26 cellular contexts compared by ENCODE assay signal in the genomic region with DNA sequence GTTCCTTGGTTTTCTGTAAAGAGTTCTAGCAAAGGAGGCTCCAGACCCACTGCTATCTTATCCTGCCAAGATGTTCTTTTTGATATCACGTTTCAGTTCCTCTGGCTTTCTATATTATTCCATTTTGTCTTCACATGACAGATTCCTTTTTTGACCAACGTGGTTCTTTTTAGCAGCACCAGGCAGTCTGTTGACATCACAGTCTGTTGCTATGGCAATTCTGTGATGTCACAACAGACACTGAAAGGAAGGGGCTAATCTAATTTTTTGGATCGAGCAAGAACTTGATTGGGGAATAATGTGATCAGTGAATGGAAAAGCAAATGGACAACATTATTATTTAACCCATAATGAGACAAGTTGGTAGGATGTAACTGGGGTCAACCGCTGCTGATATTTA.
A peak's percentile ranks its signal among the peaks of the same experiment; 100 is the strongest.
DNase-seq lines count a peak whose midpoint lies in the region; ATAC-seq and TF ChIP-seq lines count a peak whose summit lies in the region.
"Had no signal": no experiment of that assay in that cellular context is flagged by ENCODE, and none has a peak within 500 bp of the region (broad histone marks: within the 10 kb centered on the region; RNA-seq: fewer than 3 reads in every experiment).

No MANE protein-coding gene starts in this region.

- no peak for TF ChIP-seq CTCF in endothelial cell (IDR thresholded peaks at IDR 0.05; ENCODE audit: unreplicated experiment)
- TF ChIP-seq CTCF in mesothelial cell of epicardium (IDR thresholded peaks at IDR 0.05; ENCODE audit: unreplicated experiment) = no peak

- H3K36me3 Mint-ChIP-seq in endothelial cell (ENCODE audit: low read depth, unreplicated experiment) (no peaks in the 10 kb centered on the region), mesothelial cell of epicardium (peaks cover 5% of the 10 kb centered on the region)
- H3K36me3 Mint-ChIP-seq in activated T-helper 17 cell treated with anti-CD3 and anti-CD28 coated beads, Interleukin-2, amount 50 U/mL, for 72 hours (ENCODE audit: low read depth) = no peaks in the 10 kb centered on the region
- H3K36me3 Mint-ChIP-seq: activated naive CD4-positive, alpha-beta T cell treated with anti-CD3 and anti-CD28 coated beads, Interleukin-2, amount 50 U/mL, for 24 hours; CD14-positive monocyte; natural killer cell treated with Interleukin-12 subunit alpha and Interleukin-12 subunit beta and Interleukin-15 and Interleukin-18, amount 100 ng/mL, for 72 hours had no signal

- H3K4me3 Mint-ChIP-seq in endothelial cell (ENCODE audit: unreplicated experiment) (no peak overlapping the region), mesothelial cell of epicardium (no peak overlapping the region)
- H3K4me3 Mint-ChIP-seq in activated T-helper 17 cell treated with anti-CD3 and anti-CD28 coated beads, Interleukin-2, amount 50 U/mL, for 72 hours = no peak overlapping the region
- H3K4me3 Mint-ChIP-seq: activated naive CD4-positive, alpha-beta T cell treated with anti-CD3 and anti-CD28 coated beads, Interleukin-2, amount 50 U/mL, for 24 hours; CD14-positive monocyte; GM23338; natural killer cell treated with Interleukin-12 subunit alpha and Interleukin-12 subunit beta and Interleukin-15 and Interleukin-18, amount 100 ng/mL, for 72 hours had no signal

- H3K4me1 Mint-ChIP-seq in endothelial cell (ENCODE audit: unreplicated experiment) (peaks cover 7% of the 10 kb centered on the region), mesothelial cell of epicardium (peaks cover 67% of the 10 kb centered on the region)
- H3K4me1 Mint-ChIP-seq in activated T-helper 17 cell treated with anti-CD3 and anti-CD28 coated beads, Interleukin-2, amount 50 U/mL, for 72 hours = no peaks in the 10 kb centered on the region
- H3K4me1 Mint-ChIP-seq: activated naive CD4-positive, alpha-beta T cell treated with anti-CD3 and anti-CD28 coated beads, Interleukin-2, amount 50 U/mL, for 24 hours had no signal

- H3K27me3 Mint-ChIP-seq in endothelial cell (ENCODE audit: unreplicated experiment) (peaks cover 5% of the 10 kb centered on the region), mesothelial cell of epicardium (ENCODE audit: low read depth) (no peaks in the 10 kb centered on the region)
- peaks cover 25% of the 10 kb centered on the region for H3K27me3 Mint-ChIP-seq in activated T-helper 17 cell treated with anti-CD3 and anti-CD28 coated beads, Interleukin-2, amount 50 U/mL, for 72 hours

- no peak for ATAC-seq in activated T-helper 17 cell treated with anti-CD3 and anti-CD28 coated beads, Interleukin-2, amount 50 U/mL, for 72 hours (replicated peaks)
- ATAC-seq: activated CD4-positive, CD25-positive, alpha-beta regulatory T cell treated with anti-CD3 and anti-CD28 coated beads, Interleukin-2, amount 50 U/mL, for 24 hours; GM23338; heart right ventricle; left lung; natural killer cell treated with Interleukin-12 subunit alpha and Interleukin-12 subunit beta and Interleukin-15 and Interleukin-18, amount 100 ng/mL, for 72 hours had no signal

- H3K9me3 Mint-ChIP-seq in endothelial cell (ENCODE audit: unreplicated experiment) (no peaks in the 10 kb centered on the region), mesothelial cell of epicardium (no peaks in the 10 kb centered on the region)
- H3K9me3 Mint-ChIP-seq in activated T-helper 17 cell treated with anti-CD3 and anti-CD28 coated beads, Interleukin-2, amount 50 U/mL, for 72 hours = no peaks in the 10 kb centered on the region
- H3K9me3 Mint-ChIP-seq: activated naive CD4-positive, alpha-beta T cell treated with anti-CD3 and anti-CD28 coated beads, Interleukin-2, amount 50 U/mL, for 24 hours; CD14-positive monocyte; natural killer cell treated with Interleukin-12 subunit alpha and Interleukin-12 subunit beta and Interleukin-15 and Interleukin-18, amount 100 ng/mL, for 72 hours had no signal

- H3K27ac Mint-ChIP-seq in endothelial cell (ENCODE audit: unreplicated experiment) (peak overlapping the region; percentile 11), mesothelial cell of epicardium (peak overlapping the region; percentile 85)
- H3K27ac Mint-ChIP-seq in activated T-helper 17 cell treated with anti-CD3 and anti-CD28 coated beads, Interleukin-2, amount 50 U/mL, for 72 hours = no peak overlapping the region
- H3K27ac Mint-ChIP-seq: activated naive CD4-positive, alpha-beta T cell treated with anti-CD3 and anti-CD28 coated beads, Interleukin-2, amount 50 U/mL, for 24 hours; GM23338; natural killer cell treated with Interleukin-12 subunit alpha and Interleukin-12 subunit beta and Interleukin-15 and Interleukin-18, amount 100 ng/mL, for 72 hours had no signal

- DNase-seq in COLO668 (lab: John Stamatoyannopoulos, UW; ENCODE audit: unreplicated experiment) = peak; percentile 17
- peak; percentile 13 for DNase-seq in NAMALWA (ENCODE audit: low spot score)
- DNase-seq in endothelial cell (ENCODE audit: low spot score) = no peak
- no peak for DNase-seq in mesothelial cell of epicardium (ENCODE audit: low spot score in 2 of 2, unreplicated experiment in 2 of 2)
- DNase-seq in activated T-cell treated with anti-CD3 and anti-CD28 coated beads for 4 hours = no peak
- DNase-seq in DMS153 treated with DMSO at 0.1 percent for 48 hours (lab: John Stamatoyannopoulos, UW; ENCODE audit: unreplicated experiment) = no peak
- DNase-seq: activated CD4-positive, alpha-beta T cell treated with anti-CD3 and anti-CD28 coated beads, Interleukin-2, amount 50 U/mL, for 48 hours; colonic mucosa; DMS 273 treated with DMSO at 0.1 percent for 48 hours; effector memory CD4-positive, alpha-beta T cell; erythroblast; foreskin fibroblast; heart right ventricle; left lung; NCI-H1092; NCI-H187 treated with DMSO at 0.1 percent for 48 hours; NCI-H524 treated with DMSO at 0.1 percent for 48 hours; spleen; stimulated activated CD4-positive, alpha-beta T cell treated with anti-CD3 and anti-CD28 coated beads, Interleukin-4, amount 100 ng/mL, for 1 hour; T-helper 1 cell had no signal

Comparison
In these comparisons a context has a peak if more than half of its experiments do, and no peak if none do; other contexts are left out.
1. DNase-seq: peak in COLO668 (single experiment) and NAMALWA (single experiment); none in endothelial cell (single experiment), mesothelial cell of epicardium (0 of 2), activated T-cell treated with anti-CD3 and anti-CD28 coated beads for 4 hours (single experiment) and DMS153 treated with DMSO at 0.1 percent for 48 hours (single experiment).